8 cellular contexts compared by ENCODE assay signal in the genomic region with DNA sequence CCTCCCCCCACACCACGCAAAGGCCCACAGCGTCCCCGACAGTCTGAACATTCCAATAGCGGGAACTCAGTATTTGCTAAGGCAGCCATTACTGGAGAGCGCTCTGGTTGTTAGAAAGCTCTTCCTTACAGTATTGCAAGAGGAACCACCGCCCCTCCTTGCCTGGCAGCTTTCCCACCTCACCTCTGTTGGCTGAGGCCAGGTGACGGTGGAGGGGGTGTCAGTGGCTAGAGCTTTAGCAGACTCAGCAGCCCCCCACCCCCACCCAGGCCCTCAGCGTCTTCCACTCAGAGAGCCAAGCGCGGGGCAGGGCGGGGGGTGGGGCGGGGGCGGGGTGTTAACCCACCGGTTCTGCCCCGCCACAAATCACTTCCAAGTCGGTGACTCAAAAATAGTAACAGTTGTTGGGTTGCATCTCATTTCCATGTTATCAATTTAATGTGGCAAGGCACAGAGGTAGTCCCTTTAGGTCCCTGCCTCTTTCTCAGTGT.
DNase-seq lines count a peak whose midpoint lies in the region; ATAC-seq and TF ChIP-seq lines count a peak whose summit lies in the region.

No MANE protein-coding gene starts in this region.

- H3K4me1 Mint-ChIP-seq in nephron progenitor cell, result peaks cover 74% of the 10 kb centered on the region

- H3K27ac Mint-ChIP-seq in nephron progenitor cell, result peak overlapping the region; percentile 96

- H3K27me3 ChIP-seq in WERI-Rb-1 (ENCODE audit: insufficient read depth, low read depth, severe bottlenecking), result no peaks in the 10 kb centered on the region

- ATAC-seq in HG03025 (IDR thresholded peaks at IDR 0.05; ENCODE audit: low FRiP score, unreplicated experiment) (no peak), GM18511 (IDR thresholded peaks at IDR 0.05; ENCODE audit: unreplicated experiment) (no peak)

- H3K4me3 ChIP-seq in WERI-Rb-1 (ENCODE audit: low read depth, low read length), result peak overlapping the region; percentile 56
- H3K4me3 ChIP-seq in epithelial cell of esophagus (ENCODE audit: low read length), result peak overlapping the region; percentile 34

- H3K4me3 Mint-ChIP-seq in nephron progenitor cell, result peak overlapping the region; percentile 89

- H3K9me3 Mint-ChIP-seq in nephron progenitor cell, result no peaks in the 10 kb centered on the region

- no peak for TF ChIP-seq CTCF in WERI-Rb-1 (IDR thresholded peaks at IDR 0.05; ENCODE audit: low read depth, low read length)
- no peak for TF ChIP-seq CTCF in epithelial cell of esophagus (IDR thresholded peaks at IDR 0.05; ENCODE audit: insufficient read depth, low read depth, low read length, missing control alignments)
- TF ChIP-seq CTCF in nephron progenitor cell (IDR thresholded peaks at IDR 0.05), result no peak

- no peaks in the 10 kb centered on the region for H3K9me3 ChIP-seq in WERI-Rb-1 (ENCODE audit: severe bottlenecking)

- H3K27me3 Mint-ChIP-seq in nephron progenitor cell (ENCODE audit: low read depth, poor library complexity), result peaks cover 18% of the 10 kb centered on the region

- DNase-seq in NCI-H187 (lab: John Stamatoyannopoulos, UW), result peak; percentile 22 to 35
- no peak for DNase-seq in NCI-H187 treated with DMSO at 0.1 percent for 48 hours (lab: John Stamatoyannopoulos, UW)
- peak; percentile 17 to 45 for DNase-seq in NCI-H1930 (lab: John Stamatoyannopoulos, UW)
- peak; percentile 83 for DNase-seq in WERI-Rb-1
- peak; percentile 79 for DNase-seq in epithelial cell of esophagus (ENCODE audit: low read depth)
- no peak for DNase-seq in nephron progenitor cell

- peaks cover 11% of the 10 kb centered on the region for H3K36me3 ChIP-seq in WERI-Rb-1

- H3K36me3 Mint-ChIP-seq in nephron progenitor cell (ENCODE audit: low read depth), result peaks cover under 1% of the 10 kb centered on the region

- peak overlapping the region; percentile 98 for H3K27ac ChIP-seq in WERI-Rb-1

Comparison
In these comparisons a context has a peak if more than half of its experiments do, and no peak if none do; other contexts are left out.
1. DNase-seq: peak in NCI-H187 (2 of 2), NCI-H1930 (2 of 2), WERI-Rb-1 (single experiment) and epithelial cell of esophagus (single experiment); none in NCI-H187 treated with DMSO at 0.1 percent for 48 hours (single experiment) and nephron progenitor cell (single experiment).